Comparison of ENCODE assay signal across 8 cellular contexts in the genomic region with DNA sequence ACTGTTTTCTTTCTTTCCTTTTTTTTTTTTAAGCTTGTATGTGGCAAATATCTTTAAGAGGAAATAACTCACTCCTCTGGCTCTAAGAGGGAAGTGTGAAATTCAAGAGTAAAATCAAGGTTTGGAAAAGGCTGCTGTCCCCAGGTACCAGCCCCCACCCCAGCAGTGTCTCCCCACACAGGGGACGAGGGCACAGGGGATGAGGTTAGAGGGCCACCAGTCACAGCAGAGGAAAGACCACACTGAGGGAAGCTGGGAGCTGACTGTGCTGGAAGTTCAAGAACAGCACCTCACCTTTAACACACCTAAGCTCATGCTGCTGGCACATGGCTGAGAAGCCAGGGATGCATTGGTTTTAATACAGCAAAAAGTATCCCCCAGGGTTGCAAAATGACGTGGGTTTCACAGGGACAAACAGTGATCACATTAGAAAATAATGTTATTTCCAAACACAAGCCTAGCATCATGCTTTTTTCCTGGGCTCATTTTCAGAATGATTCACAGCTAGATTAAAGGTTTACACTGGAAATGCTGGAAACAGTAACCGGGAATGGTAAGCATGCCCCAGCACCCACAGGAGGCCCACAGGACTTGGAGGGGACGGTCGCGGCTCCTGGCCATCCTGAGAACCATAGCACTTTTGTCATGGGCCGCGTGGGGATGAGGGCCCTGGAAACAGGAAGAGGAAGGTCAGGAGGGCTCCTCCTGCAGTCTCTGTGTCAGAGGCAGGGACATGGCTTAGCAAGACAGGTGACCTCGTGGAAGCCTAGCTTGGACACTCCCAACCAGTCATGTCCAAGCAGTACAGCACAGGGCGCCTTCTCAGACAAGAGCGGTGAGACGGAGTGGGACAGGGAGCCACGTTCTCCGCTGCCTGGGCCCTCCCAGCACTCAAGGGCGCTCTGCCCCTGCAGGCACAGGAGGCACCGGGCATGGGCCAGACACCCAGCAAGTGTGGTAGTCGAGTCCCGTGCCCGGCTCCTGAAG. TPM values are rescaled to one million over a fixed set of nuclear protein-coding genes. Genes with fewer than 3 reads are reported as not detected.
DNase-seq lines count a peak whose midpoint lies in the region; ATAC-seq and TF ChIP-seq lines count a peak whose summit lies in the region.

No MANE protein-coding gene starts in this region.

- peaks cover 24% of the 10 kb centered on the region for H3K36me3 Mint-ChIP-seq in WTC11

- H3K36me3 ChIP-seq in sigmoid colon, result peaks cover 0 to 36% (median 4%) of the 10 kb centered on the region in 4 donors

- CTCF ChIA-PET in WTC11 (lab: Charles Lee), result interaction anchor here (1.1 to 2.4 kb wide), 6 partner anchors 13 to 137 kb away, joined by 3 to 9 read pairs (median 3); no protein-coding TSS in a partner anchor

- intact Hi-C loops in Right ventricle myocardium inferior (cut with DNase I), result no loop called here
- intact Hi-C loops in sigmoid colon (cut with DNase I), result no loop called here

- H3K27me3 Mint-ChIP-seq in WTC11 (ENCODE audit: low read depth), result no peaks in the 10 kb centered on the region

- no peak for TF ChIP-seq EP300 in sigmoid colon (IDR thresholded peaks at IDR 0.05)

- TF ChIP-seq CTCF in WTC11 (IDR thresholded peaks at IDR 0.05), result no peak
- TF ChIP-seq CTCF in sigmoid colon (IDR thresholded peaks at IDR 0.05), result no peak

- H3K9me3 Mint-ChIP-seq in WTC11, result no peaks in the 10 kb centered on the region

- peak; percentile 48 for DNase-seq in EL
- peak; percentile 13 for DNase-seq in WTC11 (ENCODE audit: low spot score)
- peak; percentile 40 for DNase-seq in Right ventricle myocardium inferior (ENCODE audit: missing footprints)
- peak; percentile 54 for DNase-seq in sigmoid colon
- DNase-seq in effector CD8-positive, alpha-beta T cell (lab: John Stamatoyannopoulos, UW), result no peak
- DNase-seq in NCI-H446 (lab: John Stamatoyannopoulos, UW), result no peak

- no peak overlapping the region for H3K27ac ChIP-seq in sigmoid colon

- POLR2A ChIA-PET in WTC11 (lab: Charles Lee), result interaction anchor here (1.3 kb wide), 1 partner anchor 11 kb away, joined by 4 read pairs; no protein-coding TSS in a partner anchor

- no peaks in the 10 kb centered on the region for H3K27me3 ChIP-seq in sigmoid colon

- no peak overlapping the region for H3K4me3 ChIP-seq in sigmoid colon

- H3K4me3 Mint-ChIP-seq in WTC11, result peak overlapping the region; percentile 15

- TF ChIP-seq POLR2A in sigmoid colon (IDR thresholded peaks at IDR 0.05), result no peak

- peaks cover 87% of the 10 kb centered on the region for H3K4me1 Mint-ChIP-seq in WTC11

- WGBS in sigmoid colon, 2 donors, result 85% methylated on average over 19 of the region's 19 CpGs

- no peaks in the 10 kb centered on the region for H3K9me3 ChIP-seq in sigmoid colon

- H3K27ac Mint-ChIP-seq in WTC11, result peak overlapping the region; percentile 96

- ATAC-seq in WTC11 (no peak), Right ventricle myocardium inferior (no peak), HG02852 (IDR thresholded peaks at IDR 0.05; ENCODE audit: unreplicated experiment) (no peak), HG03378 (IDR thresholded peaks at IDR 0.05; ENCODE audit: unreplicated experiment) (no peak)

- H3K4me1 ChIP-seq in sigmoid colon, result peaks cover 0 to 8% (median 2%) of the 10 kb centered on the region in 4 donors

TF ChIP-seq in WTC11, 78 proteins besides CTCF, POLR2A, EP300 and RAD21 (continues in another document):
- TF ChIP-seq CREM (CRISPR knock-in tag; IDR thresholded peaks at IDR 0.05) (no peak), ZNF423 (CRISPR knock-in tag; IDR thresholded peaks at IDR 0.05) (no peak), ETV6 (CRISPR knock-in tag; IDR thresholded peaks at IDR 0.05) (no peak), MXD4 (CRISPR knock-in tag; IDR thresholded peaks at IDR 0.05; ENCODE audit: borderline replicate concordance) (no peak), ESRRA (CRISPR knock-in tag; IDR thresholded peaks at IDR 0.05; ENCODE audit: borderline replicate concordance) (no peak), EMX1 (CRISPR knock-in tag; IDR thresholded peaks at IDR 0.05) (no peak), SMAD3 (CRISPR knock-in tag; IDR thresholded peaks at IDR 0.05; ENCODE audit: borderline replicate concordance) (no peak), NR1H2 (CRISPR knock-in tag; IDR thresholded peaks at IDR 0.05) (no peak), NFE2L1 (CRISPR knock-in tag; IDR thresholded peaks at IDR 0.05) (no peak), ATF1 (CRISPR knock-in tag; IDR thresholded peaks at IDR 0.05) (no peak), RORB (CRISPR knock-in tag; IDR thresholded peaks at IDR 0.05) (no peak), NR2C2 (CRISPR knock-in tag; IDR thresholded peaks at IDR 0.05) (no peak)
- TF ChIP-seq, protein P1, sequence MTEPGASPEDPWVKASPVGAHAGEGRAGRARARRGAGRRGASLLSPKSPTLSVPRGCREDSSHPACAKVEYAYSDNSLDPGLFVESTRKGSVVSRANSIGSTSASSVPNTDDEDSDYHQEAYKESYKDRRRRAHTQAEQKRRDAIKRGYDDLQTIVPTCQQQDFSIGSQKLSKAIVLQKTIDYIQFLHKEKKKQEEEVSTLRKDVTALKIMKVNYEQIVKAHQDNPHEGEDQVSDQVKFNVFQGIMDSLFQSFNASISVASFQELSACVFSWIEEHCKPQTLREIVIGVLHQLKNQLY (CRISPR knock-in tag; IDR thresholded peaks at IDR 0.05), result no peak
- TF ChIP-seq, protein P2, sequence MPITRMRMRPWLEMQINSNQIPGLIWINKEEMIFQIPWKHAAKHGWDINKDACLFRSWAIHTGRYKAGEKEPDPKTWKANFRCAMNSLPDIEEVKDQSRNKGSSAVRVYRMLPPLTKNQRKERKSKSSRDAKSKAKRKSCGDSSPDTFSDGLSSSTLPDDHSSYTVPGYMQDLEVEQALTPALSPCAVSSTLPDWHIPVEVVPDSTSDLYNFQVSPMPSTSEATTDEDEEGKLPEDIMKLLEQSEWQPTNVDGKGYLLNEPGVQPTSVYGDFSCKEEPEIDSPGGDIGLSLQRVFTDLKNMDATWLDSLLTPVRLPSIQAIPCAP (CRISPR knock-in tag; IDR thresholded peaks at IDR 0.05), result no peak
- TF ChIP-seq, protein P3, sequence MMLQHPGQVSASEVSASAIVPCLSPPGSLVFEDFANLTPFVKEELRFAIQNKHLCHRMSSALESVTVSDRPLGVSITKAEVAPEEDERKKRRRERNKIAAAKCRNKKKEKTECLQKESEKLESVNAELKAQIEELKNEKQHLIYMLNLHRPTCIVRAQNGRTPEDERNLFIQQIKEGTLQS (CRISPR knock-in tag; conservative IDR thresholded peaks at IDR 0.05), result no peak
- TF ChIP-seq, protein P4, sequence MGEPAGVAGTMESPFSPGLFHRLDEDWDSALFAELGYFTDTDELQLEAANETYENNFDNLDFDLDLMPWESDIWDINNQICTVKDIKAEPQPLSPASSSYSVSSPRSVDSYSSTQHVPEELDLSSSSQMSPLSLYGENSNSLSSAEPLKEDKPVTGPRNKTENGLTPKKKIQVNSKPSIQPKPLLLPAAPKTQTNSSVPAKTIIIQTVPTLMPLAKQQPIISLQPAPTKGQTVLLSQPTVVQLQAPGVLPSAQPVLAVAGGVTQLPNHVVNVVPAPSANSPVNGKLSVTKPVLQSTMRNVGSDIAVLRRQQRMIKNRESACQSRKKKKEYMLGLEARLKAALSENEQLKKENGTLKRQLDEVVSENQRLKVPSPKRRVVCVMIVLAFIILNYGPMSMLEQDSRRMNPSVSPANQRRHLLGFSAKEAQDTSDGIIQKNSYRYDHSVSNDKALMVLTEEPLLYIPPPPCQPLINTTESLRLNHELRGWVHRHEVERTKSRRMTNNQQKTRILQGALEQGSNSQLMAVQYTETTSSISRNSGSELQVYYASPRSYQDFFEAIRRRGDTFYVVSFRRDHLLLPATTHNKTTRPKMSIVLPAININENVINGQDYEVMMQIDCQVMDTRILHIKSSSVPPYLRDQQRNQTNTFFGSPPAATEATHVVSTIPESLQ (CRISPR knock-in tag; IDR thresholded peaks at IDR 0.05), result no peak
- TF ChIP-seq, protein P5, sequence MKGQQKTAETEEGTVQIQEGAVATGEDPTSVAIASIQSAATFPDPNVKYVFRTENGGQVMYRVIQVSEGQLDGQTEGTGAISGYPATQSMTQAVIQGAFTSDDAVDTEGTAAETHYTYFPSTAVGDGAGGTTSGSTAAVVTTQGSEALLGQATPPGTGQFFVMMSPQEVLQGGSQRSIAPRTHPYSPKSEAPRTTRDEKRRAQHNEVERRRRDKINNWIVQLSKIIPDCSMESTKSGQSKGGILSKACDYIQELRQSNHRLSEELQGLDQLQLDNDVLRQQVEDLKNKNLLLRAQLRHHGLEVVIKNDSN (CRISPR knock-in tag; IDR thresholded peaks at IDR 0.05), result no peak
- TF ChIP-seq, protein P6, sequence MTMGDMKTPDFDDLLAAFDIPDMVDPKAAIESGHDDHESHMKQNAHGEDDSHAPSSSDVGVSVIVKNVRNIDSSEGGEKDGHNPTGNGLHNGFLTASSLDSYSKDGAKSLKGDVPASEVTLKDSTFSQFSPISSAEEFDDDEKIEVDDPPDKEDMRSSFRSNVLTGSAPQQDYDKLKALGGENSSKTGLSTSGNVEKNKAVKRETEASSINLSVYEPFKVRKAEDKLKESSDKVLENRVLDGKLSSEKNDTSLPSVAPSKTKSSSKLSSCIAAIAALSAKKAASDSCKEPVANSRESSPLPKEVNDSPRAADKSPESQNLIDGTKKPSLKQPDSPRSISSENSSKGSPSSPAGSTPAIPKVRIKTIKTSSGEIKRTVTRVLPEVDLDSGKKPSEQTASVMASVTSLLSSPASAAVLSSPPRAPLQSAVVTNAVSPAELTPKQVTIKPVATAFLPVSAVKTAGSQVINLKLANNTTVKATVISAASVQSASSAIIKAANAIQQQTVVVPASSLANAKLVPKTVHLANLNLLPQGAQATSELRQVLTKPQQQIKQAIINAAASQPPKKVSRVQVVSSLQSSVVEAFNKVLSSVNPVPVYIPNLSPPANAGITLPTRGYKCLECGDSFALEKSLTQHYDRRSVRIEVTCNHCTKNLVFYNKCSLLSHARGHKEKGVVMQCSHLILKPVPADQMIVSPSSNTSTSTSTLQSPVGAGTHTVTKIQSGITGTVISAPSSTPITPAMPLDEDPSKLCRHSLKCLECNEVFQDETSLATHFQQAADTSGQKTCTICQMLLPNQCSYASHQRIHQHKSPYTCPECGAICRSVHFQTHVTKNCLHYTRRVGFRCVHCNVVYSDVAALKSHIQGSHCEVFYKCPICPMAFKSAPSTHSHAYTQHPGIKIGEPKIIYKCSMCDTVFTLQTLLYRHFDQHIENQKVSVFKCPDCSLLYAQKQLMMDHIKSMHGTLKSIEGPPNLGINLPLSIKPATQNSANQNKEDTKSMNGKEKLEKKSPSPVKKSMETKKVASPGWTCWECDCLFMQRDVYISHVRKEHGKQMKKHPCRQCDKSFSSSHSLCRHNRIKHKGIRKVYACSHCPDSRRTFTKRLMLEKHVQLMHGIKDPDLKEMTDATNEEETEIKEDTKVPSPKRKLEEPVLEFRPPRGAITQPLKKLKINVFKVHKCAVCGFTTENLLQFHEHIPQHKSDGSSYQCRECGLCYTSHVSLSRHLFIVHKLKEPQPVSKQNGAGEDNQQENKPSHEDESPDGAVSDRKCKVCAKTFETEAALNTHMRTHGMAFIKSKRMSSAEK (CRISPR knock-in tag; IDR thresholded peaks at IDR 0.05; ENCODE audit: borderline replicate concordance), result no peak

RNA-seq across cellular contexts. Expression of a gene that starts 6.9 kb away (rescaled TPM):
- 206 to 215 TPM (median 210 TPM) in 3 replicates for total RNA-seq in WTC11 (2021)
- 13.4 TPM for total RNA-seq in Right ventricle myocardium inferior
- 10 to 100 TPM; 20.6 to 24.3 (median 22.3) TPM for total RNA-seq in sigmoid colon
- polyA plus RNA-seq in sigmoid colon, result 10 to 100 TPM in 1 of 3 donors, 1 to 10 TPM in 2; 4.2 to 35.1 (median 7.8) TPM

Comparison
In these comparisons a context has a peak if more than half of its experiments do, and no peak if none do; other contexts are left out.
1. DNase-seq: peak in EL (single experiment), WTC11 (single experiment), Right ventricle myocardium inferior (single experiment) and sigmoid colon (single experiment); none in effector CD8-positive, alpha-beta T cell (single experiment) and NCI-H446 (0 of 2).